In genomic region chr6:24408719-24409410, GRCh38 we compare ENCODE assay signal across 10 cellular contexts.
DNase-seq lines count a peak whose midpoint lies in the region; ATAC-seq and TF ChIP-seq lines count a peak whose summit lies in the region.
"Had no signal": no experiment of that assay in that cellular context is flagged by ENCODE, and none has a peak within 500 bp of the region (broad histone marks: within the 10 kb centered on the region; RNA-seq: fewer than 3 reads in every experiment).

No MANE protein-coding gene starts in this region.

- TF ChIP-seq CTCF in MM.1S (IDR thresholded peaks at IDR 0.05; ENCODE audit: low read length): no peak

- no peaks in the 10 kb centered on the region for H3K9me3 ChIP-seq in MM.1S (replicated peaks; ENCODE audit: insufficient read depth, low read length)

- H4K20me1 ChIP-seq in MM.1S (ENCODE audit: insufficient read depth, low read length): no peaks in the 10 kb centered on the region; the same call in 1 of the 2 replicates

- H2AFZ ChIP-seq in MM.1S (ENCODE audit: low read length): no peak overlapping the region

- peaks cover 9% of the 10 kb centered on the region for H3K36me3 ChIP-seq in MM.1S (replicated peaks; ENCODE audit: insufficient read depth, low read length)

- H3K79me2 ChIP-seq in MM.1S (ENCODE audit: low read length): peaks cover 54% of the 10 kb centered on the region

- peaks cover 12% of the 10 kb centered on the region; the same call in 1 of the 2 replicates for H3F3A ChIP-seq in MM.1S (ENCODE audit: insufficient read depth, low read length)

- no peak for DNase-seq in MM.1S
- no peak for DNase-seq in stimulated activated CD4-positive, alpha-beta T cell treated with anti-CD3 and anti-CD28 coated beads, Interleukin-1b, Interleukin-23, amount 100 ng/mL, for 48 hours
- no peak for DNase-seq in NCI-H526 treated with DMSO at 0.1 percent for 48 hours (lab: John Stamatoyannopoulos, UW)
- DNase-seq in HuH-7.5 (ENCODE audit: low spot score): no peak
- DNase-seq in NCI-H1092 treated with DMSO at 0.1 percent for 48 hours (lab: John Stamatoyannopoulos, UW): no peak
- DNase-seq: CD4-positive, alpha-beta memory T cell; NCI-H2081 treated with DMSO at 0.1 percent for 48 hours had no signal

- peak; percentile 93 for ATAC-seq in GM18858 (IDR thresholded peaks at IDR 0.05; ENCODE audit: unreplicated experiment)
- ATAC-seq in GM21381 (IDR thresholded peaks at IDR 0.05; ENCODE audit: unreplicated experiment): peak; percentile 89
- peak; percentile 93 for ATAC-seq in HG03025 (IDR thresholded peaks at IDR 0.05; ENCODE audit: low FRiP score, unreplicated experiment)

- H3K4me1 ChIP-seq in MM.1S (ENCODE audit: low read length): peaks cover 27% of the 10 kb centered on the region

- H3K27me3 ChIP-seq in MM.1S (replicated peaks; ENCODE audit: insufficient read depth, low read length): no peaks in the 10 kb centered on the region

- H3K4me2 ChIP-seq in MM.1S (ENCODE audit: low read depth, low read length): no peak overlapping the region

- no peaks in the 10 kb centered on the region for H3K9me2 ChIP-seq in MM.1S (replicated peaks; ENCODE audit: insufficient read depth, low read length)

- peak overlapping the region; percentile 32; the same call in 1 of the 2 replicates for H3K27ac ChIP-seq in MM.1S (ENCODE audit: low read length)

- H3K4me3 ChIP-seq in MM.1S (ENCODE audit: low read length): no peak overlapping the region

- H3K9ac ChIP-seq in MM.1S (ENCODE audit: low read length): no peak overlapping the region
